ENCODE assay signal across 1 cellular context in the genomic region with DNA sequence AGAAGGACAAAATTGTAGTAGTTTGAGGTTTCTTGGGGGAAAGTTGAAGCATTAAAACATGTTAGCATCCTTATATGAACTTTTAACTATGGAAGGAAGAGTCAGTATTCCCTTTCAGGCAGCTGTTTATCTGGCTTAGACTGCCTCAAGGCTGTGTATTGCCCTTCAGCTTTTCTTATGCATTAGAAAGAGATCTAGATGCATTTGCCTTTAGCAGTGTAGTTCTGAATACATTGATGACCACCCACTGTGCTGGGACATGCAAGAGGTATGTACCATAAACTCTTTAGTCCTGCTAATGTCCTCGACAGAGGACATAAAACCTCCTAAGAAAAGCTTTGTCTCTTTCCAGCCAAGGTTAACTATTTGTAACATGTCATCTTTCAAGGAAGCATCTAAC.
TF ChIP-seq lines count a peak whose summit lies in the region.

No MANE protein-coding gene starts in this region.

TF ChIP-seq in WTC11, 78 proteins besides CTCF, POLR2A, EP300 and RAD21:
- TF ChIP-seq CBFB (CRISPR knock-in tag; IDR thresholded peaks at IDR 0.05; ENCODE audit: low read depth), result no peak
- TF ChIP-seq, protein P1, sequence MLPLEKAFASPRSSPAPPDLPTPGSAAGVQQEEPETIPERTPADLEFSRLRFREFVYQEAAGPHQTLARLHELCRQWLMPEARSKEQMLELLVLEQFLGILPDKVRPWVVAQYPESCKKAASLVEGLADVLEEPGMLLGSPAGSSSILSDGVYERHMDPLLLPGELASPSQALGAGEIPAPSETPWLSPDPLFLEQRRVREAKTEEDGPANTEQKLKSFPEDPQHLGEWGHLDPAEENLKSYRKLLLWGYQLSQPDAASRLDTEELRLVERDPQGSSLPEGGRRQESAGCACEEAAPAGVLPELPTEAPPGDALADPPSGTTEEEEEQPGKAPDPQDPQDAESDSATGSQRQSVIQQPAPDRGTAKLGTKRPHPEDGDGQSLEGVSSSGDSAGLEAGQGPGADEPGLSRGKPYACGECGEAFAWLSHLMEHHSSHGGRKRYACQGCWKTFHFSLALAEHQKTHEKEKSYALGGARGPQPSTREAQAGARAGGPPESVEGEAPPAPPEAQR (CRISPR knock-in tag; IDR thresholded peaks at IDR 0.05), result no peak
- no peak for TF ChIP-seq ZNF671 (CRISPR knock-in tag; IDR thresholded peaks at IDR 0.05)
- TF ChIP-seq, protein P2, sequence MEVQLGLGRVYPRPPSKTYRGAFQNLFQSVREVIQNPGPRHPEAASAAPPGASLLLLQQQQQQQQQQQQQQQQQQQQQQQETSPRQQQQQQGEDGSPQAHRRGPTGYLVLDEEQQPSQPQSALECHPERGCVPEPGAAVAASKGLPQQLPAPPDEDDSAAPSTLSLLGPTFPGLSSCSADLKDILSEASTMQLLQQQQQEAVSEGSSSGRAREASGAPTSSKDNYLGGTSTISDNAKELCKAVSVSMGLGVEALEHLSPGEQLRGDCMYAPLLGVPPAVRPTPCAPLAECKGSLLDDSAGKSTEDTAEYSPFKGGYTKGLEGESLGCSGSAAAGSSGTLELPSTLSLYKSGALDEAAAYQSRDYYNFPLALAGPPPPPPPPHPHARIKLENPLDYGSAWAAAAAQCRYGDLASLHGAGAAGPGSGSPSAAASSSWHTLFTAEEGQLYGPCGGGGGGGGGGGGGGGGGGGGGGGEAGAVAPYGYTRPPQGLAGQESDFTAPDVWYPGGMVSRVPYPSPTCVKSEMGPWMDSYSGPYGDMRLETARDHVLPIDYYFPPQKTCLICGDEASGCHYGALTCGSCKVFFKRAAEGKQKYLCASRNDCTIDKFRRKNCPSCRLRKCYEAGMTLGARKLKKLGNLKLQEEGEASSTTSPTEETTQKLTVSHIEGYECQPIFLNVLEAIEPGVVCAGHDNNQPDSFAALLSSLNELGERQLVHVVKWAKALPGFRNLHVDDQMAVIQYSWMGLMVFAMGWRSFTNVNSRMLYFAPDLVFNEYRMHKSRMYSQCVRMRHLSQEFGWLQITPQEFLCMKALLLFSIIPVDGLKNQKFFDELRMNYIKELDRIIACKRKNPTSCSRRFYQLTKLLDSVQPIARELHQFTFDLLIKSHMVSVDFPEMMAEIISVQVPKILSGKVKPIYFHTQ (CRISPR knock-in tag; IDR thresholded peaks at IDR 0.05), result no peak
- TF ChIP-seq JUN (CRISPR knock-in tag; IDR thresholded peaks at IDR 0.05), result no peak
- no peak for TF ChIP-seq SP1 (CRISPR knock-in tag; conservative IDR thresholded peaks at IDR 0.05)
- TF ChIP-seq, protein P3, sequence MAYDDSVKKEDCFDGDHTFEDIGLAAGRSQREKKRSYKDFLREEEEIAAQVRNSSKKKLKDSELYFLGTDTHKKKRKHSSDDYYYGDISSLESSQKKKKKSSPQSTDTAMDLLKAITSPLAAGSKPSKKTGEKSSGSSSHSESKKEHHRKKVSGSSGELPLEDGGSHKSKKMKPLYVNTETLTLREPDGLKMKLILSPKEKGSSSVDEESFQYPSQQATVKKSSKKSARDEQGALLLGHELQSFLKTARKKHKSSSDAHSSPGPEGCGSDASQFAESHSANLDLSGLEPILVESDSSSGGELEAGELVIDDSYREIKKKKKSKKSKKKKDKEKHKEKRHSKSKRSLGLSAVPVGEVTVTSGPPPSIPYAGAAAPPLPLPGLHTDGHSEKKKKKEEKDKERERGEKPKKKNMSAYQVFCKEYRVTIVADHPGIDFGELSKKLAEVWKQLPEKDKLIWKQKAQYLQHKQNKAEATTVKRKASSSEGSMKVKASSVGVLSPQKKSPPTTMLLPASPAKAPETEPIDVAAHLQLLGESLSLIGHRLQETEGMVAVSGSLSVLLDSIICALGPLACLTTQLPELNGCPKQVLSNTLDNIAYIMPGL (CRISPR knock-in tag; IDR thresholded peaks at IDR 0.05), result no peak
- no peak for TF ChIP-seq CREB1 (CRISPR knock-in tag; IDR thresholded peaks at IDR 0.05)
- no peak for TF ChIP-seq OVOL2 (CRISPR knock-in tag; IDR thresholded peaks at IDR 0.05; ENCODE audit: borderline replicate concordance)
